ENCODE assay signal across 8 cellular contexts in the genomic region with DNA sequence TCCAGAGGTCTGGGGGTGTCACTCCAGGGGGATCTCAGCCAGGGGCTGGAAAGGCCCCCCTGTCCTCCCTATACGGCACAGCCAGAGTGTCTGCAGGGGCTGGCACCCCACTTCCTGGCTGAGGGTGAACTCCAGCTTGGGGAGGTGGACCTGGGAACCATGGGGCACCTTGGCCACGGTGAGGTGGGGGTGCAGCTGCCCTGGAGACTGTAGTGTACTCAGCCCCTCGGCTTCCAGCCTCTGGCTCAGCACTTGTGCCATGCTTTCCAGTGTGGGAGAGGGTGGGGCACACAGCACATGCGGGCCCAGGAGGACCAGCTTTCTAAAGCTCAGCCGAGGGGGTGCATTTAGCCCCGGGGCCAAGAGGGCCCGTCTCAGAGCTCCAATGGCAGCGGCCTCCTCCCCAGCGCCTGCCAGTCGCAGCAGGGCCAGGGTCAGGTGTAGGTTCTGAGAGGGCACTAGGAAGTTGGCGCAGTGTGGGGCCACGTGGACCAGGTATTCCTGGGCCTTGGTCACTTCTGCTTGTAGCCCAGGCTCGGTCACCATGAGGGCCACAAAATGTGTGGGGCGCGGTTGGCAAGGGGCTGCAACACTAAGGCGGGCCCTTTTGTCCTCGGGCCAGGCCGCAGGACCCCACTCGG. TPM values are rescaled to one million over a fixed set of nuclear protein-coding genes. Genes with fewer than 3 reads are reported as not detected.
DNase-seq lines count a peak whose midpoint lies in the region; ATAC-seq, FAIRE-seq and TF ChIP-seq lines count a peak whose summit lies in the region.

No MANE protein-coding gene starts in this region.

- ATAC-seq in A549 (0 out of 6 replicates have a peak, but pooled peaks of 1 of the 2 experiments have one; percentile 0), GM21526 (IDR thresholded peaks at IDR 0.05; ENCODE audit: low FRiP score, unreplicated experiment) (no peak)

- peak overlapping the region; percentile 64 to 75 (median 68) for H3K4me3 Mint-ChIP-seq in brain

- no peaks in the 10 kb centered on the region for H3K9me3 ChIP-seq in A549
- H3K9me3 ChIP-seq in HEK293 (ENCODE audit: control insufficient read depth, insufficient read depth, low read depth, low read length): no peaks in the 10 kb centered on the region
- H3K9me3 ChIP-seq in mesodermal cell (ENCODE audit: control insufficient read depth, low read length): no peaks in the 10 kb centered on the region

- peaks cover 28% of the 10 kb centered on the region for H3K27me3 Mint-ChIP-seq in brain

- TF ChIP-seq RAD21 in A549 (conservative IDR thresholded peaks at IDR 0.05 in 1 of 2, IDR thresholded peaks at IDR 0.05 in 1 of 2): no peak

- POLR2A ChIA-PET in A549 (lab: Yijun Ruan, JAX): interaction anchor here (0.6 to 7.1 kb wide), 7 partner anchors 8 to 920 kb away, joined by 4 to 130 read pairs (median 7); partner anchors contain the start of genes CDC42EP5 and LENG8
- POLR2A ChIA-PET in HEK293 (lab: Yijun Ruan, JAX): interaction anchor here (0.7 to 6.8 kb wide), 4 partner anchors 8 to 32 kb away, joined by 3 to 64 read pairs (median 6); partner anchors contain the start of genes CDC42EP5 and LENG8

- FAIRE-seq in A549 (lab: Jason Lieb, UNC): no peak

- H3K4me2 ChIP-seq in A549: peak overlapping the region; percentile 98

- TF ChIP-seq CTCF in A549 (IDR thresholded peaks at IDR 0.05) (no peak), HEK293 (tag by site-specific recombination; IDR thresholded peaks at IDR 0.05) (no peak), brain (conservative IDR thresholded peaks at IDR 0.05) (no peak)

- peak overlapping the region; percentile 67 for H3K4me3 ChIP-seq in A549
- no peak overlapping the region for H3K4me3 ChIP-seq in HEK293 (ENCODE audit: low read depth, low read length)
- H3K4me3 ChIP-seq in mesodermal cell (ENCODE audit: extremely low read depth, insufficient read depth, low read length, poor library complexity, severe bottlenecking): peak overlapping the region; percentile 46

- TF ChIP-seq POLR2A in A549 (IDR thresholded peaks at IDR 0.05; ENCODE audit: low read length): peak; percentile 18; the same call in 1 of the 2 replicates
- no peak for TF ChIP-seq POLR2A in erythroblast (IDR thresholded peaks at IDR 0.05; ENCODE audit: low read length)

- no peak for TF ChIP-seq EP300 in A549 (IDR thresholded peaks at IDR 0.05)

- peak overlapping the region in 3 of 5 experiments; percentile 21 to 80 (median 38) for H3K27ac Mint-ChIP-seq in brain

- peak overlapping the region; percentile 93 to 95 for H3K27ac ChIP-seq in A549
- peak overlapping the region; percentile 81; the same call in 1 of the 2 replicates for H3K27ac ChIP-seq in HEK293 (ENCODE audit: extremely low read depth, low read depth, low read length)
- H3K27ac ChIP-seq in mesodermal cell (ENCODE audit: low read depth, low read length, severe bottlenecking): peak overlapping the region; percentile 82

- peaks cover 0 to 4% (median 0%) of the 10 kb centered on the region in 5 experiments for H3K9me3 Mint-ChIP-seq in brain

- DNase-seq in A549 (ENCODE audit: low read depth in 1 of 2, low spot score in 1 of 2) (no peak), midbrain (lab: John Stamatoyannopoulos, UW) (no peak), NCI-H2227 treated with DMSO at 0.1 percent for 48 hours (lab: John Stamatoyannopoulos, UW) (no peak), erythroblast (lab: John Stamatoyannopoulos, UW) (no peak)

- H3K36me3 Mint-ChIP-seq in brain: peaks cover 37% of the 10 kb centered on the region

- 64% methylated on average over 15 of the region's 19 CpGs for WGBS in A549 (ENCODE audit: missing lambda C conversion rate)
- 87 to 88% methylated on average over 15 to 18 of the region's 19 CpGs for WGBS in mesodermal cell (ENCODE audit: insufficient coverage in 2 of 2), 2 experiments

- CTCF ChIA-PET in A549 (lab: Yijun Ruan, JAX) (interaction anchor here (1.0 to 2.7 kb wide), 8 partner anchors 9 to 42 kb away, joined by 3 to 19 read pairs (median 4); partner anchors contain the start of gene LENG8), HEK293 (lab: Yijun Ruan, JAX) (interaction anchor here (0.6 to 1.6 kb wide), 2 partner anchors 16 kb away, joined by 3 to 6 read pairs; no protein-coding TSS in a partner anchor)

- peaks cover 30% of the 10 kb centered on the region for H3K4me1 Mint-ChIP-seq in brain

- peaks cover 29 to 51% of the 10 kb centered on the region in 2 experiments for H3K36me3 ChIP-seq in HEK293 (ENCODE audit: control insufficient read depth in 2 of 2, insufficient read depth in 1 of 2, low read length in 2 of 2)
- H3K36me3 ChIP-seq in mesodermal cell (ENCODE audit: control insufficient read depth, insufficient read depth, low read length): peaks cover 47% of the 10 kb centered on the region

- H3K4me1 ChIP-seq in A549: peaks cover 27% of the 10 kb centered on the region
- H3K4me1 ChIP-seq in HEK293 (ENCODE audit: control insufficient read depth, insufficient read depth, low read length): peaks cover 5% of the 10 kb centered on the region; the same call in 1 of the 2 replicates
- peaks cover 13% of the 10 kb centered on the region for H3K4me1 ChIP-seq in mesodermal cell (ENCODE audit: control insufficient read depth, insufficient read depth, low read length, poor library complexity, severe bottlenecking)

TF ChIP-seq in A549, 52 proteins besides CTCF, POLR2A, EP300 and RAD21:
- 0 out of 2 replicates have a peak, but pooled peaks have one; percentile 24 for TF ChIP-seq RARB (CRISPR knock-in tag; IDR thresholded peaks at IDR 0.05)
- no peak for TF ChIP-seq SMC3 (IDR thresholded peaks at IDR 0.05)
- no peak for TF ChIP-seq MAX (IDR thresholded peaks at IDR 0.05)
- TF ChIP-seq POLR2AphosphoS2 (conservative IDR thresholded peaks at IDR 0.05; ENCODE audit: low read length): 0 out of 2 replicates have a peak, but pooled peaks have one; percentile 21
- TF ChIP-seq CHD4 (IDR thresholded peaks at IDR 0.05; ENCODE audit: borderline replicate concordance): no peak

TF ChIP-seq in HEK293, 187 proteins besides CTCF, POLR2A, EP300 and RAD21 (continues in another document):
- TF ChIP-seq ZFP37 (tag by site-specific recombination; IDR thresholded peaks at IDR 0.05): no peak

RNA-seq across cellular contexts. Expression of gene LENG9, which starts 1.4 kb away (rescaled TPM):
- polyA plus RNA-seq in A549 (2011; rRNA removed) (1.9 and 2.1 TPM in 2 replicates), A549 (2017; fragmentation: RNase III; extraction: RNeasy Plus Mini Kit Qiagen cat#74134 plus additional on column Dnase treatment) (3.8 to 4.9 TPM (median 4.1 TPM) in 3 replicates), brain (ENCODE audit: insufficient read depth, low read depth, low replicate concordance) (1.5 TPM)
- 1.6 and 2.8 TPM in 2 replicates for polyA plus RNA-seq in A549 (2012; cell fraction: cytosol; rRNA removed)
- polyA plus RNA-seq in A549 (2012; cell fraction: nucleus; rRNA removed): 2.2 and 4.1 TPM in 2 replicates
- 3.7 and 5.1 TPM in 2 replicates for polyA minus RNA-seq in A549 (2011; rRNA and poly(A)+ RNA removed)
- polyA plus RNA-seq in mesodermal cell (2013, experiment 1 of 2): 1.9 TPM
- polyA plus RNA-seq in mesodermal cell (2013, experiment 2 of 2): 1.4 TPM

RNA-seq across cellular contexts. Expression of gene CDC42EP5, which starts 10.9 kb away (rescaled TPM):
- polyA plus RNA-seq in A549 (2011; rRNA removed) (not detected in 2 replicates), A549 (2017; fragmentation: RNase III; extraction: RNeasy Plus Mini Kit Qiagen cat#74134 plus additional on column Dnase treatment) (not detected in 3 replicates), brain (ENCODE audit: insufficient read depth, low read depth, low replicate concordance) (1.4 TPM)
- 0.16 TPM in 1 of 2 replicates, not detected in the other for polyA plus RNA-seq in A549 (2012; cell fraction: cytosol; rRNA removed)
- polyA plus RNA-seq in A549 (2012; cell fraction: nucleus; rRNA removed): not detected in 2 replicates
- polyA minus RNA-seq in A549 (2011; rRNA and poly(A)+ RNA removed): not detected in 2 replicates
- 28.6 TPM for polyA plus RNA-seq in mesodermal cell (2013, experiment 1 of 2)
- 22.6 TPM for polyA plus RNA-seq in mesodermal cell (2013, experiment 2 of 2)

RNA-seq across cellular contexts. Expression of gene LENG8, which starts 13.2 kb away (rescaled TPM):
- polyA plus RNA-seq in A549 (2011; rRNA removed): 30.6 and 52.8 TPM in 2 replicates
- 48.4 and 62.4 TPM in 2 replicates for polyA plus RNA-seq in A549 (2012; cell fraction: cytosol; rRNA removed)
- 643 and 655 TPM in 2 replicates for polyA plus RNA-seq in A549 (2012; cell fraction: nucleus; rRNA removed)
- 137 to 148 TPM (median 140 TPM) in 3 replicates for polyA plus RNA-seq in A549 (2017; fragmentation: RNase III; extraction: RNeasy Plus Mini Kit Qiagen cat#74134 plus additional on column Dnase treatment)
- 42.5 and 48.1 TPM in 2 replicates for polyA minus RNA-seq in A549 (2011; rRNA and poly(A)+ RNA removed)
- 30.9 TPM for polyA plus RNA-seq in brain (ENCODE audit: insufficient read depth, low read depth, low replicate concordance)
- polyA plus RNA-seq in mesodermal cell (2013, experiment 1 of 2): 147 TPM
- polyA plus RNA-seq in mesodermal cell (2013, experiment 2 of 2): 121 TPM

RNA-seq across cellular contexts. Expression of gene LAIR2, which starts 40.4 kb away (rescaled TPM):
- polyA plus RNA-seq in A549 (2011; rRNA removed) (not detected in 2 replicates), A549 (2017; fragmentation: RNase III; extraction: RNeasy Plus Mini Kit Qiagen cat#74134 plus additional on column Dnase treatment) (not detected in 3 replicates), brain (ENCODE audit: insufficient read depth, low read depth, low replicate concordance) (not detected)
- not detected in 2 replicates for polyA plus RNA-seq in A549 (2012; cell fraction: cytosol; rRNA removed)
- not detected in 2 replicates for polyA plus RNA-seq in A549 (2012; cell fraction: nucleus; rRNA removed)
- polyA minus RNA-seq in A549 (2011; rRNA and poly(A)+ RNA removed): not detected in 2 replicates
- polyA plus RNA-seq in mesodermal cell (2013, experiment 1 of 2): not detected
- not detected for polyA plus RNA-seq in mesodermal cell (2013, experiment 2 of 2)

RNA-seq across cellular contexts. Expression of gene TTYH1, which starts 46.9 kb away (rescaled TPM):
- polyA plus RNA-seq in A549 (2011; rRNA removed): 0.31 and 0.56 TPM in 2 replicates
- 0.26 and 0.33 TPM in 2 replicates for polyA plus RNA-seq in A549 (2012; cell fraction: cytosol; rRNA removed)
- polyA plus RNA-seq in A549 (2012; cell fraction: nucleus; rRNA removed): 0.48 and 0.50 TPM in 2 replicates
- 0.15 to 0.32 TPM in 2 of 3 replicates, not detected in the other for polyA plus RNA-seq in A549 (2017; fragmentation: RNase III; extraction: RNeasy Plus Mini Kit Qiagen cat#74134 plus additional on column Dnase treatment)
- 0.29 and 1.1 TPM in 2 replicates for polyA minus RNA-seq in A549 (2011; rRNA and poly(A)+ RNA removed)
- polyA plus RNA-seq in brain (ENCODE audit: insufficient read depth, low read depth, low replicate concordance): 211 TPM
- polyA plus RNA-seq in mesodermal cell (2013, experiment 1 of 2): 38.5 TPM
- polyA plus RNA-seq in mesodermal cell (2013, experiment 2 of 2): 21.9 TPM
